Comparison of ENCODE assay signal across 21 cellular contexts in the genomic region with DNA sequence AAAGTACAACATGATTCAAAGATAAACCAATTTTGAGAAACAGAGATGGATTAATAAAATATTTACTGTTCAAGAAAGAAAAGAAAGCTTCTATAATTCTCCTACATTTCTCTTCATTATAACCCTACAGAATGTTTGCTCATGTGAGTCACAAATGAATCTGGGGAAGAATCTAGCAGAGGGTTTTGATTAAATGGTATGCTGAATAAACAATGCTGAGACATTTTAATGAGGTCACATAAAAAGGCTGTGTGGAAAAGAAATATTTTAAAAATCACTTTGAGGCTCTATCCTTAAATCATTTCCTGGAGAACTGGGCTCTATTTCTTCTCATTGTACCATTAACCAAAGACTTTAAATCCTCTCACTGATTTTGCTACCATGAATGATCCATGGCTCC.
DNase-seq lines count a peak whose midpoint lies in the region; ATAC-seq, FAIRE-seq and TF ChIP-seq lines count a peak whose summit lies in the region.
"Had no signal": no experiment of that assay in that cellular context is flagged by ENCODE, and none has a peak within 500 bp of the region (broad histone marks: within the 10 kb centered on the region; RNA-seq: fewer than 3 reads in every experiment).

No MANE protein-coding gene starts in this region.

- peaks cover 3% of the 10 kb centered on the region for H3K36me3 Mint-ChIP-seq in astrocyte (ENCODE audit: low read depth, unreplicated experiment)
- H3K36me3 Mint-ChIP-seq in activated T-cell treated with anti-CD3 and anti-CD28 coated beads, Interleukin-2, amount 50 U/mL, for 24 hours (ENCODE audit: low read depth) = no peaks in the 10 kb centered on the region

- H3K4me3 Mint-ChIP-seq in astrocyte (ENCODE audit: unreplicated experiment) = no peak overlapping the region
- H3K4me3 Mint-ChIP-seq in activated T-cell treated with anti-CD3 and anti-CD28 coated beads, Interleukin-2, amount 50 U/mL, for 24 hours = no peak overlapping the region

- ATAC-seq in IMR-90 (ENCODE audit: low read depth) = peak; percentile 29; the same call in 1 of the 2 replicates

- no peaks in the 10 kb centered on the region for H3K79me1 ChIP-seq in IMR-90 (ENCODE audit: low read depth in 1 of 2, low read length in 2 of 2)

- TF ChIP-seq CTCF in IMR-90 (conservative IDR thresholded peaks at IDR 0.05; ENCODE audit: low read depth, low read length) = no peak
- TF ChIP-seq CTCF in astrocyte (IDR thresholded peaks at IDR 0.05; ENCODE audit: insufficient read depth, low read depth, low read length) = no peak
- TF ChIP-seq CTCF in A673 (conservative IDR thresholded peaks at IDR 0.05; ENCODE audit: low read depth, low read length) = no peak

- no peak overlapping the region for H4K91ac ChIP-seq in IMR-90 (ENCODE audit: insufficient read depth, low read depth, low read length)

- no peak overlapping the region for H2BK20ac ChIP-seq in IMR-90 (ENCODE audit: low read depth, low read length)

- TF ChIP-seq RAD21 in IMR-90 (IDR thresholded peaks at IDR 0.05; ENCODE audit: low read length) = no peak

- TF ChIP-seq POLR2A in IMR-90 (IDR thresholded peaks at IDR 0.05; ENCODE audit: low read depth, low read length) = no peak

- in situ Hi-C loops in IMR-90 (cut with MboI; ENCODE audit: low sequenced_read_pairs) = no loop called here

- H3K56ac ChIP-seq in IMR-90 (ENCODE audit: extremely low read depth, insufficient read depth, low read length) = no peak overlapping the region

- H3K4me2 ChIP-seq in IMR-90 (ENCODE audit: low read depth, low read length) = no peak overlapping the region
- peak overlapping the region; percentile 10 for H3K4me2 ChIP-seq in astrocyte (ENCODE audit: low read length)

- no peak overlapping the region for H3K4ac ChIP-seq in IMR-90 (ENCODE audit: low read depth, low read length)

- H3K9ac ChIP-seq in IMR-90 (ENCODE audit: low read depth, low read length) (no peak overlapping the region), astrocyte (ENCODE audit: low read length) (no peak overlapping the region)

- no peak overlapping the region for H3K27ac Mint-ChIP-seq in astrocyte (ENCODE audit: unreplicated experiment)
- no peak overlapping the region for H3K27ac Mint-ChIP-seq in activated T-cell treated with anti-CD3 and anti-CD28 coated beads, Interleukin-2, amount 50 U/mL, for 24 hours

- no peak overlapping the region for H3K23ac ChIP-seq in IMR-90 (ENCODE audit: low read depth, low read length)

- intact Hi-C loops in IMR-90 (cut with micrococcal nuclease) (no loop called here), A673 (cut with micrococcal nuclease; ENCODE audit: unreplicated experiment) (no loop called here)

- H3K79me2 ChIP-seq in astrocyte (ENCODE audit: insufficient read depth, low read length) = no peaks in the 10 kb centered on the region

- no peak overlapping the region for H4K8ac ChIP-seq in IMR-90 (ENCODE audit: low read depth in 2 of 2, low read length in 2 of 2)

- dilution Hi-C loops in IMR-90 (cut with HindIII; ENCODE audit: low sequenced_read_pairs, unreplicated experiment) = no loop called here

- peak; percentile 63 for DNase-seq in EL
- DNase-seq in IMR-90 = no peak
- DNase-seq in astrocyte (ENCODE audit: low read depth) = peak; percentile 54
- peak; percentile 38 for DNase-seq in left kidney (ENCODE audit: low read depth, low spot score)
- no peak for DNase-seq in activated T-cell treated with anti-CD3 and anti-CD28 coated beads, Interleukin-2, amount 50 U/mL, for 24 hours
- no peak for DNase-seq in A673 (ENCODE audit: low spot score)
- DNase-seq in LoVo (ENCODE audit: low spot score) = no peak
- DNase-seq: C1 segment of cervical spinal cord, DMS 273 treated with DMSO at 0.1 percent for 48 hours, HCEC 1CT, KG1, MG63, NCI-H1092 treated with DMSO at 0.1 percent for 48 hours, NCI-H1694 treated with DMSO at 0.1 percent for 48 hours, NCI-H446, NCI-H82, Peyer's patch had no signal

- H4K20me1 ChIP-seq in IMR-90 (ENCODE audit: insufficient read depth, low read length) (no peaks in the 10 kb centered on the region), astrocyte (ENCODE audit: insufficient read depth, low read length) (no peaks in the 10 kb centered on the region)

- H3K4me3 ChIP-seq in IMR-90 (ENCODE audit: insufficient read depth, low read depth, low read length) (no peak overlapping the region), astrocyte (ENCODE audit: insufficient read depth, low read depth, low read length) (no peak overlapping the region), A673 (ENCODE audit: low read depth, low read length, poor library complexity, severe bottlenecking) (no peak overlapping the region)
- H3K4me3 ChIP-seq: MG63, Peyer's patch, SJSA1 had no signal

- no peak overlapping the region for H4K5ac ChIP-seq in IMR-90 (ENCODE audit: low read depth, low read length)

- H3K27ac ChIP-seq in IMR-90 (ENCODE audit: insufficient read depth, low read length) (no peak overlapping the region), astrocyte (ENCODE audit: low read depth, low read length) (no peak overlapping the region), A673 (ENCODE audit: low read depth, low read length, poor library complexity, severe bottlenecking) (no peak overlapping the region)
- H3K27ac ChIP-seq: Peyer's patch, SJSA1 had no signal

- H2AK5ac ChIP-seq in IMR-90 (ENCODE audit: low read depth, low read length) = no peak overlapping the region

- CTCF ChIA-PET in IMR-90 (lab: Yijun Ruan, JAX) (no interaction called here), A673 (lab: Charles Lee) (no interaction called here)

- no TSS peak for BruUV-seq in IMR-90 (replicated peaks; lab: Mats Ljungman, UMichigan)
- BruUV-seq in A673 (replicated peaks; lab: Mats Ljungman, UMichigan) = no TSS peak

- H3K9me1 ChIP-seq in IMR-90 (ENCODE audit: insufficient read depth, low read length) = no peaks in the 10 kb centered on the region

- POLR2A ChIA-PET in IMR-90 (lab: Charles Lee; ENCODE audit: unreplicated experiment) (no interaction called here), A673 (lab: Charles Lee; ENCODE audit: low non-redundant PET) (no interaction called here)

- peaks cover 11% of the 10 kb centered on the region for H3K9me3 Mint-ChIP-seq in astrocyte (ENCODE audit: unreplicated experiment)
- H3K9me3 Mint-ChIP-seq in activated T-cell treated with anti-CD3 and anti-CD28 coated beads, Interleukin-2, amount 50 U/mL, for 24 hours = peaks cover 12% of the 10 kb centered on the region

- peak; percentile 45 for FAIRE-seq in astrocyte (lab: Jason Lieb, UNC)
- FAIRE-seq: G401.6, GM12891, GM19239 had no signal

- H3K36me3 ChIP-seq in IMR-90 (ENCODE audit: control insufficient read depth, insufficient read depth, low read length) (no peaks in the 10 kb centered on the region), astrocyte (ENCODE audit: insufficient read depth, low read length) (no peaks in the 10 kb centered on the region), A673 (ENCODE audit: insufficient read depth, low read length, poor library complexity, severe bottlenecking) (no peaks in the 10 kb centered on the region)
- H3K36me3 ChIP-seq: MG63, Peyer's patch, SJSA1 had no signal

- H3K9me3 ChIP-seq in IMR-90 (ENCODE audit: control insufficient read depth, insufficient read depth, low read length) (peaks cover 7% of the 10 kb centered on the region), astrocyte (ENCODE audit: insufficient read depth, low read depth, low read length) (no peaks in the 10 kb centered on the region), A673 (ENCODE audit: low read depth, low read length, poor library complexity, severe bottlenecking) (peaks cover 24% of the 10 kb centered on the region)
- H3K9me3 ChIP-seq: MG63, Peyer's patch, SJSA1 had no signal

- H2BK15ac ChIP-seq in IMR-90 (ENCODE audit: low read depth, low read length) = no peak overlapping the region

- H3K18ac ChIP-seq in IMR-90 (ENCODE audit: low read depth, low read length) = no peak overlapping the region

- H2AFZ ChIP-seq in IMR-90 (replicated peaks; ENCODE audit: low read length, poor library complexity) = no peak overlapping the region
- no peak overlapping the region for H2AFZ ChIP-seq in astrocyte (ENCODE audit: low read depth, low read length)

- H3K4me1 ChIP-seq in IMR-90 (ENCODE audit: control insufficient read depth, insufficient read depth, low read length) (no peaks in the 10 kb centered on the region), astrocyte (ENCODE audit: insufficient read depth, low read length) (peaks cover 13% of the 10 kb centered on the region), A673 (ENCODE audit: insufficient read depth, low read length, poor library complexity, severe bottlenecking) (no peaks in the 10 kb centered on the region)
- H3K4me1 ChIP-seq: Peyer's patch, SJSA1 had no signal

- no peaks in the 10 kb centered on the region for H3K27me3 Mint-ChIP-seq in astrocyte (ENCODE audit: low read depth, unreplicated experiment)
- H3K27me3 Mint-ChIP-seq in activated T-cell treated with anti-CD3 and anti-CD28 coated beads, Interleukin-2, amount 50 U/mL, for 24 hours = no peaks in the 10 kb centered on the region

- no peak overlapping the region for H2AK9ac ChIP-seq in IMR-90 (replicated peaks; ENCODE audit: low read depth, low read length, poor library complexity)

- H3K4me1 Mint-ChIP-seq in astrocyte (ENCODE audit: low read depth, unreplicated experiment) = peaks cover 4% of the 10 kb centered on the region
- no peaks in the 10 kb centered on the region for H3K4me1 Mint-ChIP-seq in activated T-cell treated with anti-CD3 and anti-CD28 coated beads, Interleukin-2, amount 50 U/mL, for 24 hours (ENCODE audit: low read depth)

- no peak overlapping the region for H2BK5ac ChIP-seq in IMR-90 (ENCODE audit: low read depth, low read length, poor library complexity, severe bottlenecking)

- no peak overlapping the region for H3K14ac ChIP-seq in IMR-90 (replicated peaks; ENCODE audit: low read depth, low read length)

- H2BK120ac ChIP-seq in IMR-90 (ENCODE audit: low read depth, low read length) = no peak overlapping the region

- no peaks in the 10 kb centered on the region for H3K27me3 ChIP-seq in IMR-90 (ENCODE audit: control insufficient read depth, insufficient read depth, low read length)
- H3K27me3 ChIP-seq in astrocyte (ENCODE audit: insufficient read depth, low read length) = no peaks in the 10 kb centered on the region
- no peaks in the 10 kb centered on the region for H3K27me3 ChIP-seq in A673 (replicated peaks; ENCODE audit: insufficient read depth, low read depth, low read length, poor library complexity)
- H3K27me3 ChIP-seq: MG63, Peyer's patch, SJSA1 had no signal

TF ChIP-seq in IMR-90, 13 proteins besides CTCF, POLR2A, EP300 and RAD21 (continues in another document):
- TF ChIP-seq RCOR1 (IDR thresholded peaks at IDR 0.05; ENCODE audit: insufficient replicate concordance, low read length) (no peak), RFX5 (IDR thresholded peaks at IDR 0.05; ENCODE audit: low read depth, low read length) (no peak)
- TF ChIP-seq, protein P1, sequence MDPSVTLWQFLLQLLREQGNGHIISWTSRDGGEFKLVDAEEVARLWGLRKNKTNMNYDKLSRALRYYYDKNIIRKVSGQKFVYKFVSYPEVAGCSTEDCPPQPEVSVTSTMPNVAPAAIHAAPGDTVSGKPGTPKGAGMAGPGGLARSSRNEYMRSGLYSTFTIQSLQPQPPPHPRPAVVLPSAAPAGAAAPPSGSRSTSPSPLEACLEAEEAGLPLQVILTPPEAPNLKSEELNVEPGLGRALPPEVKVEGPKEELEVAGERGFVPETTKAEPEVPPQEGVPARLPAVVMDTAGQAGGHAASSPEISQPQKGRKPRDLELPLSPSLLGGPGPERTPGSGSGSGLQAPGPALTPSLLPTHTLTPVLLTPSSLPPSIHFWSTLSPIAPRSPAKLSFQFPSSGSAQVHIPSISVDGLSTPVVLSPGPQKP (IDR thresholded peaks at IDR 0.05; ENCODE audit: borderline replicate concordance, low read depth, low read length) = no peak

Comparison
In these comparisons a context has a peak if more than half of its experiments do, and no peak if none do; other contexts are left out.
1. DNase-seq: peak in EL (single experiment), astrocyte (single experiment) and left kidney (single experiment); none in IMR-90 (single experiment), activated T-cell treated with anti-CD3 and anti-CD28 coated beads, Interleukin-2, amount 50 U/mL, for 24 hours (single experiment), A673 (single experiment) and LoVo (single experiment).